In genomic region chr11:62552465-62552782, GRCh38 we compare ENCODE assay signal across 8 cellular contexts.
DNase-seq lines count a peak whose midpoint lies in the region; ATAC-seq and TF ChIP-seq lines count a peak whose summit lies in the region.

No MANE protein-coding gene starts in this region.

- H4K20me1 ChIP-seq in BLaER1 treated with 17β-estradiol and CSF1 and Interleukin-3, amounts not matched to agents 10 nM and 100 nM, result peaks cover 0 to 54% (median 10%) of the 10 kb centered on the region in 11 experiments; a peak in 13 of 22 replicates

- DNase-seq in NCI-H524 (lab: John Stamatoyannopoulos, UW), result peak; percentile 68 to 88
- DNase-seq in dedifferentiated amniotic fluid mesenchymal stem cell (ENCODE audit: extremely low spot score), result no peak
- no peak for DNase-seq in amniotic stem cell (lab: John Stamatoyannopoulos, UW)

- peak overlapping the region; percentile 96 to 98 (median 96) for H3K27ac Mint-ChIP-seq in nephron

- H3K4me1 Mint-ChIP-seq in nephron, result peaks cover 80% of the 10 kb centered on the region

- H3K9ac ChIP-seq in BLaER1 treated with 17β-estradiol and CSF1 and Interleukin-3, amounts not matched to agents 10 nM and 100 nM, result peak overlapping the region in 8 of 11 experiments; percentile 54 to 86 (median 72); a peak in 14 of 22 replicates
- H3K9ac ChIP-seq in duodenal mucosa (ENCODE audit: low read depth in 1 of 2, low read length in 2 of 2), result peak overlapping the region; percentile 55 to 79

- no peak for TF ChIP-seq CTCF in nephron (IDR thresholded peaks at IDR 0.05; ENCODE audit: unreplicated experiment in 3 of 3)

- H3K9me3 Mint-ChIP-seq in nephron, result no peaks in the 10 kb centered on the region

- H3K9me3 ChIP-seq in BLaER1 treated with 17β-estradiol and CSF1 and Interleukin-3, amounts not matched to agents 10 nM and 100 nM (replicated peaks in 1 of 11), result no peaks in the 10 kb centered on the region
- H3K9me3 ChIP-seq in duodenal mucosa (ENCODE audit: control insufficient read depth in 1 of 2, low read length in 2 of 2), result no peaks in the 10 kb centered on the region

- H3K27me3 ChIP-seq in BLaER1 treated with 17β-estradiol and CSF1 and Interleukin-3, amounts not matched to agents 10 nM and 100 nM, result peaks cover 11 to 33% (median 24%) of the 10 kb centered on the region in 11 experiments
- H3K27me3 ChIP-seq in duodenal mucosa (ENCODE audit: control insufficient read depth in 1 of 2, insufficient read depth in 2 of 2, low read length in 2 of 2), result no peaks in the 10 kb centered on the region

- peak overlapping the region; percentile 51 to 54 (median 52) for H3K4me3 Mint-ChIP-seq in nephron

- peak overlapping the region in 10 of 11 experiments; percentile 39 to 98 (median 92); a peak in 16 of 22 replicates for H3K27ac ChIP-seq in BLaER1 treated with 17β-estradiol and CSF1 and Interleukin-3, amounts not matched to agents 10 nM and 100 nM
- H3K27ac ChIP-seq in duodenal mucosa (ENCODE audit: low read depth, low read length), result peak overlapping the region; percentile 93

- H3K36me3 Mint-ChIP-seq in nephron (ENCODE audit: low read depth), result peaks cover 4% of the 10 kb centered on the region

- H3K4me2 ChIP-seq in BLaER1 treated with 17β-estradiol and CSF1 and Interleukin-3, amounts not matched to agents 10 nM and 100 nM, result peak overlapping the region; percentile 84 to 96 (median 90)

- peaks cover 0 to 20% (median 4%) of the 10 kb centered on the region in 11 experiments; a peak in 15 of 22 replicates for H3K36me3 ChIP-seq in BLaER1 treated with 17β-estradiol and CSF1 and Interleukin-3, amounts not matched to agents 10 nM and 100 nM
- no peaks in the 10 kb centered on the region for H3K36me3 ChIP-seq in duodenal mucosa (ENCODE audit: control insufficient read depth in 1 of 2, insufficient read depth in 2 of 2, low read length in 2 of 2)

- H3K4me1 ChIP-seq in BLaER1 treated with 17β-estradiol and CSF1 and Interleukin-3, amounts not matched to agents 10 nM and 100 nM, result peaks cover 72 to 88% (median 75%) of the 10 kb centered on the region in 10 experiments
- peaks cover 73 to 78% of the 10 kb centered on the region in 2 donors for H3K4me1 ChIP-seq in duodenal mucosa (ENCODE audit: control insufficient read depth in 1 of 2, insufficient read depth in 2 of 2, low read length in 2 of 2)

- ATAC-seq in GM18868 (IDR thresholded peaks at IDR 0.05; ENCODE audit: unreplicated experiment) (no peak), HG02973 (IDR thresholded peaks at IDR 0.05; ENCODE audit: unreplicated experiment) (no peak)

- H3K27me3 Mint-ChIP-seq in nephron (ENCODE audit: low read depth), result peaks cover 4% of the 10 kb centered on the region

- peak overlapping the region in 3 of 10 experiments; percentile 18 to 45 (median 21); a peak in 3 of 20 replicates for H3K4me3 ChIP-seq in BLaER1 treated with 17β-estradiol and CSF1 and Interleukin-3, amounts not matched to agents 10 nM and 100 nM
- H3K4me3 ChIP-seq in duodenal mucosa (ENCODE audit: low read depth in 1 of 2, low read length in 2 of 2), result peak overlapping the region; percentile 34 to 53

Comparison
In these comparisons a context has a peak if more than half of its experiments do, and no peak if none do; other contexts are left out.
1. DNase-seq: peak in NCI-H524 (2 of 2); none in dedifferentiated amniotic fluid mesenchymal stem cell (single experiment) and amniotic stem cell (single experiment).